Comparison of ENCODE assay signal across 19 cellular contexts in the genomic region with DNA sequence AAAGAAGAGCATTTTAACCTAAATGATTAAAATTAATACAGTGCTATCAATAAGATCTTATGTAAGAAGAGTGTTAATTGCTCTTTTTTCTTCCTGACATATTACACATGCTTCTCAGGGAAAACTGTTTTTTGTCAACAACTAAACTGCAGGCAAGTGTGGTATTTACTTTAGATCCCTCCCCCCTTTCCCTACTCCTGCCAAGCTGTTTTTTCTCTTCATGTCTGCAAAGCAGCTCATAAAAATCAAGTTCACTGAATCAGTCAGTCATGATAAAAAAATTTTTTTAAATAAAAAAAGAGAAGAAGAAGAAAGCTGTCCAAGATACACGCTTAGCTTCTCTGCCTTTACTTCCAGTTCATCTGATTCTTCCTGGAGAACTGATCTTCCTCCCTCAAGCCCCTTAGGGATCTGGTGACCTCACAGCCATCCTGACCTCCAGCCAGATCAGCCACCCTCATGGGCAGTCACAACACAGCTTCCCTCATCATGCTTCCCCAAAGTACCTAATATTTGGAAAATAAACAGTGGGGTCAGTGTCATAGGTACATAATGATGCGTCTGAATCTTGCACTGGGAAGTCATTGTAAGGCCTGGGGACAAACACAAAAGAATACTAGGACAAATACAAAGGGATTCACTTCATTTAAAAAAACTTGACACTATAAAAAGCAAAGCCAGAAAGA.
DNase-seq lines count a peak whose midpoint lies in the region; ATAC-seq and TF ChIP-seq lines count a peak whose summit lies in the region.
"Had no signal": no experiment of that assay in that cellular context is flagged by ENCODE, and none has a peak within 500 bp of the region (broad histone marks: within the 10 kb centered on the region; RNA-seq: fewer than 3 reads in every experiment).

No MANE protein-coding gene starts in this region.

- ATAC-seq in IMR-90 (ENCODE audit: low read depth) (peak; percentile 37; the same call in 1 of the 2 replicates), left ventricle myocardium superior (peak; percentile 66), sciatic nerve (peak; percentile 66)
- ATAC-seq in activated CD8-positive, alpha-beta T cell treated with anti-CD3 and anti-CD28 coated beads for 36 hours = no peak
- ATAC-seq in activated CD8-positive, alpha-beta memory T cell treated with anti-CD3 and anti-CD28 coated beads, Interleukin-2, amount 10 ng/mL, durations not matched to agents 7 days and 5 days = no peak
- ATAC-seq: Panc1 had no signal

- H3K9me3 ChIP-seq in IMR-90 (ENCODE audit: control insufficient read depth, insufficient read depth, low read length) = no peaks in the 10 kb centered on the region
- H3K9me3 ChIP-seq: BE2C, suprapubic skin had no signal

- dilution Hi-C loops in IMR-90 (cut with HindIII; ENCODE audit: low sequenced_read_pairs, unreplicated experiment) = no loop called here

- H3K4me1 Mint-ChIP-seq in activated CD8-positive, alpha-beta T cell treated with anti-CD3 and anti-CD28 coated beads for 36 hours (ENCODE audit: low read depth) = peaks cover 6% of the 10 kb centered on the region
- H3K4me1 Mint-ChIP-seq in activated CD8-positive, alpha-beta memory T cell treated with anti-CD3 and anti-CD28 coated beads, Interleukin-2, amount 10 ng/mL, durations not matched to agents 7 days and 5 days = peaks cover 10% of the 10 kb centered on the region
- H3K4me1 Mint-ChIP-seq: activated CD4-positive, alpha-beta T cell treated with anti-CD3 and anti-CD28 coated beads, Interleukin-2, amount 10 ng/mL, durations not matched to agents 7 days and 5 days had no signal

- no peaks in the 10 kb centered on the region; the same call in 1 of the 2 replicates for H3K9me1 ChIP-seq in IMR-90 (ENCODE audit: insufficient read depth, low read length)

- H3K36me3 Mint-ChIP-seq in activated CD8-positive, alpha-beta T cell treated with anti-CD3 and anti-CD28 coated beads for 36 hours (ENCODE audit: low read depth) = peaks cover 30% of the 10 kb centered on the region
- H3K36me3 Mint-ChIP-seq in activated CD8-positive, alpha-beta memory T cell treated with anti-CD3 and anti-CD28 coated beads, Interleukin-2, amount 10 ng/mL, durations not matched to agents 7 days and 5 days = peaks cover 6% of the 10 kb centered on the region

- no peaks in the 10 kb centered on the region for H4K20me1 ChIP-seq in IMR-90 (ENCODE audit: insufficient read depth, low read length)

- no TSS peak for BruUV-seq in IMR-90 (replicated peaks; lab: Mats Ljungman, UMichigan)

- H3K79me1 ChIP-seq in IMR-90 (ENCODE audit: low read depth in 1 of 2, low read length in 2 of 2) = peaks cover 8 to 13% of the 10 kb centered on the region in 2 experiments; a peak in 3 of 4 replicates

- no peak overlapping the region for H3K4me3 Mint-ChIP-seq in activated CD8-positive, alpha-beta T cell treated with anti-CD3 and anti-CD28 coated beads for 36 hours
- H3K4me3 Mint-ChIP-seq in activated CD8-positive, alpha-beta memory T cell treated with anti-CD3 and anti-CD28 coated beads, Interleukin-2, amount 10 ng/mL, durations not matched to agents 7 days and 5 days = no peak overlapping the region
- H3K4me3 Mint-ChIP-seq: activated CD4-positive, alpha-beta T cell treated with anti-CD3 and anti-CD28 coated beads, Interleukin-2, amount 10 ng/mL, durations not matched to agents 7 days and 5 days; activated naive CD8-positive, alpha-beta T cell treated with anti-CD3 and anti-CD28 coated beads, Interleukin-2, amount 10 ng/mL, durations not matched to agents 7 days and 5 days had no signal

- H3K4me1 ChIP-seq in IMR-90 (ENCODE audit: control insufficient read depth, insufficient read depth, low read length) = peaks cover 9% of the 10 kb centered on the region
- H3K4me1 ChIP-seq: suprapubic skin had no signal

- H4K5ac ChIP-seq in IMR-90 (ENCODE audit: low read depth, low read length) = no peak overlapping the region

- H3K14ac ChIP-seq in IMR-90 (replicated peaks; ENCODE audit: low read depth, low read length) = no peak overlapping the region

- H3K9me3 Mint-ChIP-seq in activated CD8-positive, alpha-beta T cell treated with anti-CD3 and anti-CD28 coated beads for 36 hours = no peaks in the 10 kb centered on the region
- no peaks in the 10 kb centered on the region for H3K9me3 Mint-ChIP-seq in activated CD8-positive, alpha-beta memory T cell treated with anti-CD3 and anti-CD28 coated beads, Interleukin-2, amount 10 ng/mL, durations not matched to agents 7 days and 5 days (ENCODE audit: low read depth)
- H3K9me3 Mint-ChIP-seq: activated CD4-positive, alpha-beta T cell treated with anti-CD3 and anti-CD28 coated beads, Interleukin-2, amount 10 ng/mL, durations not matched to agents 7 days and 5 days; activated naive CD8-positive, alpha-beta T cell treated with anti-CD3 and anti-CD28 coated beads, Interleukin-2, amount 10 ng/mL, durations not matched to agents 7 days and 5 days had no signal

- no peak for TF ChIP-seq RAD21 in IMR-90 (IDR thresholded peaks at IDR 0.05; ENCODE audit: low read length)

- no peak overlapping the region for H3K9ac ChIP-seq in IMR-90 (ENCODE audit: low read depth, low read length)

- H3K27ac Mint-ChIP-seq in activated CD8-positive, alpha-beta T cell treated with anti-CD3 and anti-CD28 coated beads for 36 hours = peak overlapping the region; percentile 25
- no peak overlapping the region for H3K27ac Mint-ChIP-seq in activated CD8-positive, alpha-beta memory T cell treated with anti-CD3 and anti-CD28 coated beads, Interleukin-2, amount 10 ng/mL, durations not matched to agents 7 days and 5 days
- H3K27ac Mint-ChIP-seq: activated CD4-positive, alpha-beta T cell treated with anti-CD3 and anti-CD28 coated beads, Interleukin-2, amount 10 ng/mL, durations not matched to agents 7 days and 5 days; activated naive CD8-positive, alpha-beta T cell treated with anti-CD3 and anti-CD28 coated beads, Interleukin-2, amount 10 ng/mL, durations not matched to agents 7 days and 5 days had no signal

- CTCF ChIA-PET in IMR-90 (lab: Yijun Ruan, JAX) = interaction anchor here (0.7 to 0.9 kb wide), 2 partner anchors 13 to 18 kb away, joined by 3 read pairs; no protein-coding TSS in a partner anchor
- CTCF ChIA-PET in activated CD8-positive, alpha-beta T cell treated with anti-CD3 and anti-CD28 coated beads for 36 hours (lab: Charles Lee) = no interaction called here
- CTCF ChIA-PET in activated CD8-positive, alpha-beta memory T cell treated with anti-CD3 and anti-CD28 coated beads, Interleukin-2, amount 10 ng/mL, durations not matched to agents 7 days and 5 days (lab: Charles Lee) = no interaction called here

- H3K4me3 ChIP-seq in IMR-90 (ENCODE audit: insufficient read depth, low read depth, low read length) = no peak overlapping the region
- H3K4me3 ChIP-seq: suprapubic skin had no signal

- H2BK15ac ChIP-seq in IMR-90 (ENCODE audit: low read depth, low read length) = no peak overlapping the region

- intact Hi-C loops in IMR-90 (cut with micrococcal nuclease) = no loop called here
- intact Hi-C loops in activated CD8-positive, alpha-beta T cell treated with anti-CD3 and anti-CD28 coated beads for 36 hours (cut with micrococcal nuclease) = no loop called here
- intact Hi-C loops in left ventricle myocardium superior (cut with micrococcal nuclease) = no loop called here
- intact Hi-C loops in sciatic nerve (cut with DNase I) = no loop called here

- H2AFZ ChIP-seq in IMR-90 (replicated peaks; ENCODE audit: low read length, poor library complexity) = no peak overlapping the region

- 40% methylated on average over 1 of the region's 2 CpGs; no CpG with 5 or more reads in 1 of the 2 experiments for WGBS in IMR-90 (ENCODE audit: extremely low coverage in 2 of 2, insufficient read length in 1 of 2), 2 experiments

- no peak for TF ChIP-seq CTCF in IMR-90 (conservative IDR thresholded peaks at IDR 0.05; ENCODE audit: low read depth, low read length)
- TF ChIP-seq CTCF in activated CD8-positive, alpha-beta T cell treated with anti-CD3 and anti-CD28 coated beads for 36 hours (IDR thresholded peaks at IDR 0.05) = no peak

- H3K23ac ChIP-seq in IMR-90 (ENCODE audit: low read depth, low read length) = no peak overlapping the region

- no peak overlapping the region for H2BK120ac ChIP-seq in IMR-90 (ENCODE audit: low read depth, low read length)

- H3K4me2 ChIP-seq in IMR-90 (ENCODE audit: low read depth, low read length) = no peak overlapping the region; the same call in 1 of the 2 replicates

- H3K27me3 Mint-ChIP-seq in activated CD8-positive, alpha-beta T cell treated with anti-CD3 and anti-CD28 coated beads for 36 hours = no peaks in the 10 kb centered on the region
- no peaks in the 10 kb centered on the region for H3K27me3 Mint-ChIP-seq in activated CD8-positive, alpha-beta memory T cell treated with anti-CD3 and anti-CD28 coated beads, Interleukin-2, amount 10 ng/mL, durations not matched to agents 7 days and 5 days
- H3K27me3 Mint-ChIP-seq: activated CD4-positive, alpha-beta T cell treated with anti-CD3 and anti-CD28 coated beads, Interleukin-2, amount 10 ng/mL, durations not matched to agents 7 days and 5 days; activated naive CD8-positive, alpha-beta T cell treated with anti-CD3 and anti-CD28 coated beads, Interleukin-2, amount 10 ng/mL, durations not matched to agents 7 days and 5 days had no signal

- DNase-seq in IMR-90 (no peak), left ventricle myocardium superior (no peak), sciatic nerve (ENCODE audit: low spot score) (no peak), DMS 273 (lab: John Stamatoyannopoulos, UW; ENCODE audit: unreplicated experiment) (no peak), NCI-H2081 treated with DMSO at 0.1 percent for 48 hours (lab: John Stamatoyannopoulos, UW) (no peak)
- no peak for DNase-seq in activated CD8-positive, alpha-beta T cell treated with anti-CD3 and anti-CD28 coated beads for 36 hours
- no peak for DNase-seq in activated CD8-positive, alpha-beta memory T cell treated with anti-CD3 and anti-CD28 coated beads, Interleukin-2, amount 10 ng/mL, durations not matched to agents 7 days and 5 days
- DNase-seq: activated CD4-positive, alpha-beta T cell treated with anti-CD3 and anti-CD28 coated beads, Interleukin-2, amount 10 ng/mL, durations not matched to agents 7 days and 5 days; activated naive CD8-positive, alpha-beta T cell treated with anti-CD3 and anti-CD28 coated beads, Interleukin-2, amount 10 ng/mL, durations not matched to agents 7 days and 5 days; activated T-cell treated with anti-CD3 and anti-CD28 coated beads for 4 hours; BE2C; Calu3; effector CD4-positive, alpha-beta T cell; hippocampal formation; kidney glomerular epithelial cell; NCI-H2107; occipital lobe had no signal

- no peak overlapping the region for H2BK20ac ChIP-seq in IMR-90 (ENCODE audit: low read depth, low read length)

- no peak overlapping the region; the same call in 1 of the 2 replicates for H2AK5ac ChIP-seq in IMR-90 (ENCODE audit: low read depth, low read length)

- no peak overlapping the region for H2BK5ac ChIP-seq in IMR-90 (ENCODE audit: low read depth, low read length, poor library complexity, severe bottlenecking)

- H4K91ac ChIP-seq in IMR-90 (ENCODE audit: insufficient read depth, low read depth, low read length) = no peak overlapping the region

- TF ChIP-seq POLR2A in IMR-90 (IDR thresholded peaks at IDR 0.05; ENCODE audit: low read depth, low read length) = no peak

- H3K4ac ChIP-seq in IMR-90 (ENCODE audit: low read depth, low read length) = no peak overlapping the region

- no peaks in the 10 kb centered on the region for H3K27me3 ChIP-seq in IMR-90 (ENCODE audit: control insufficient read depth, insufficient read depth, low read length)
- H3K27me3 ChIP-seq: BE2C, suprapubic skin had no signal

- H4K8ac ChIP-seq in IMR-90 (ENCODE audit: low read depth in 2 of 2, low read length in 2 of 2) = no peak overlapping the region

- H3K18ac ChIP-seq in IMR-90 (ENCODE audit: low read depth, low read length) = peak overlapping the region; percentile 68; the same call in 1 of the 2 replicates

- H3K36me3 ChIP-seq in IMR-90 (ENCODE audit: control insufficient read depth, insufficient read depth, low read length) = peaks cover 1% of the 10 kb centered on the region; the same call in 1 of the 2 replicates
- H3K36me3 ChIP-seq: suprapubic skin had no signal

- no peak overlapping the region for H3K27ac ChIP-seq in IMR-90 (ENCODE audit: insufficient read depth, low read length)
- H3K27ac ChIP-seq: suprapubic skin had no signal

- in situ Hi-C loops in IMR-90 (cut with MboI; ENCODE audit: low sequenced_read_pairs) = no loop called here

- no peak overlapping the region for H2AK9ac ChIP-seq in IMR-90 (replicated peaks; ENCODE audit: low read depth, low read length, poor library complexity)

- POLR2A ChIA-PET in IMR-90 (lab: Charles Lee; ENCODE audit: unreplicated experiment) = no interaction called here
- POLR2A ChIA-PET in activated CD8-positive, alpha-beta T cell treated with anti-CD3 and anti-CD28 coated beads for 36 hours (lab: Charles Lee) = no interaction called here

- H3K56ac ChIP-seq in IMR-90 (ENCODE audit: extremely low read depth, insufficient read depth, low read length) = no peak overlapping the region

Comparison
In these comparisons a context has a peak if more than half of its experiments do, and no peak if none do; other contexts are left out.
1. ATAC-seq: peak in IMR-90 (single experiment), left ventricle myocardium superior (single experiment) and sciatic nerve (single experiment); none in activated CD8-positive, alpha-beta T cell treated with anti-CD3 and anti-CD28 coated beads for 36 hours (single experiment) and activated CD8-positive, alpha-beta memory T cell treated with anti-CD3 and anti-CD28 coated beads, Interleukin-2, amount 10 ng/mL, durations not matched to agents 7 days and 5 days (single experiment).